In genomic region chr10:132065491-132066105, GRCh38 we compare ENCODE assay signal across 8 cellular contexts. TPM values are rescaled to one million over a fixed set of nuclear protein-coding genes. Genes with fewer than 3 reads are reported as not detected.
DNase-seq lines count a peak whose midpoint lies in the region; ATAC-seq, FAIRE-seq and TF ChIP-seq lines count a peak whose summit lies in the region.

Gene JAKMIP3, plus strand, starts transcription at chr10:132065946. Its CDS starts 38,863 bp downstream, at chr10:132104809.

- in situ Hi-C loops in astrocyte of the cerebellum (cut with HindIII; ENCODE audit: low sequenced_read_pairs): no loop called here

- no peaks in the 10 kb centered on the region for H3K36me3 ChIP-seq in right atrium auricular region

- no peak for TF ChIP-seq EP300 in A549 (IDR thresholded peaks at IDR 0.05)

- H3K4me3 ChIP-seq in A549 (peak within 1 kb of the TSS; percentile 51), astrocyte of the cerebellum (ENCODE audit: low read depth, low read length) (peak within 1 kb of the TSS; percentile 41), right atrium auricular region (peak within 1 kb of the TSS; percentile 27 to 56)

- no peaks in the 10 kb centered on the region for H3K27me3 ChIP-seq in right atrium auricular region

- H3K4me2 ChIP-seq in A549: peak within 1 kb of the TSS; percentile 92

- POLR2A ChIA-PET in A549 (lab: Yijun Ruan, JAX): interaction anchor here (0.9 to 1.3 kb wide), 4 partner anchors 18 to 1956 kb away, joined by 3 to 7 read pairs (median 4); partner anchors contain the start of gene PPP2R2D

- H3K4me1 ChIP-seq in A549 (peaks cover 22% of the 10 kb centered on the region), right atrium auricular region (peaks cover 0 to 19% of the 10 kb centered on the region in 2 donors)

- CTCF ChIA-PET in A549 (lab: Yijun Ruan, JAX): interaction anchor here (0.9 to 1.4 kb wide), 2 partner anchors 76 to 180 kb away, joined by 3 to 7 read pairs; no protein-coding TSS in a partner anchor

- H3K27ac ChIP-seq in A549 (peak within 1 kb of the TSS; percentile 92 to 94), right atrium auricular region (peak within 1 kb of the TSS; percentile 66 to 70)

- TF ChIP-seq POLR2A in A549 (IDR thresholded peaks at IDR 0.05; ENCODE audit: low read length): peak; percentile 30; the same call in 1 of the 2 replicates

- DNase-seq in A549 (ENCODE audit: low read depth in 1 of 2, low spot score in 1 of 2) (peak; percentile 82 to 83), HS-5 (ENCODE audit: low read depth) (peak; percentile 57), astrocyte of the cerebellum (ENCODE audit: low read depth) (peak; percentile 79), right atrium auricular region (ENCODE audit: low spot score) (peak; percentile 76), pons (ENCODE audit: low spot score) (peak; percentile 88)

- no peaks in the 10 kb centered on the region for H3K9me3 ChIP-seq in A549
- H3K9me3 ChIP-seq in right atrium auricular region: no peaks in the 10 kb centered on the region

- ATAC-seq in A549 (peak; percentile 87 to 89), GM21723 (IDR thresholded peaks at IDR 0.05; ENCODE audit: unreplicated experiment) (no peak), HG02852 (IDR thresholded peaks at IDR 0.05; ENCODE audit: unreplicated experiment) (no peak), GM18502 (IDR thresholded peaks at IDR 0.05; ENCODE audit: poor library complexity, unreplicated experiment) (no peak)

- 5% methylated on average over 33 of the region's 35 CpGs for WGBS in A549 (ENCODE audit: missing lambda C conversion rate)

- no peak for FAIRE-seq in A549 (lab: Jason Lieb, UNC)

- no peak for TF ChIP-seq RAD21 in A549 (conservative IDR thresholded peaks at IDR 0.05 in 1 of 2, IDR thresholded peaks at IDR 0.05 in 1 of 2)

- TF ChIP-seq CTCF in A549 (IDR thresholded peaks at IDR 0.05) (no peak), astrocyte of the cerebellum (IDR thresholded peaks at IDR 0.05; ENCODE audit: low read depth, low read length, missing control alignments) (no peak), right atrium auricular region (IDR thresholded peaks at IDR 0.05) (no peak)

TF ChIP-seq in A549, 52 proteins besides CTCF, POLR2A, EP300 and RAD21:
- TF ChIP-seq JUN (IDR thresholded peaks at IDR 0.05) (0 out of 5 replicates have a peak, but pooled peaks of 1 of the 2 experiments have one; percentile 42), FOSL2 (IDR thresholded peaks at IDR 0.05) (no peak), FOSL2 (CRISPR knock-in tag; IDR thresholded peaks at IDR 0.05) (peak; percentile 82), NFE2L2 (conservative IDR thresholded peaks at IDR 0.05; ENCODE audit: low read length) (peak; percentile 79), BCL3 (IDR thresholded peaks at IDR 0.05) (no peak), MAX (IDR thresholded peaks at IDR 0.05) (0 out of 2 replicates have a peak, but pooled peaks have one; percentile 14), KDM5A (IDR thresholded peaks at IDR 0.05) (no peak), CEBPB (IDR thresholded peaks at IDR 0.05) (peak in 1 of 2 experiments; percentile 69; a peak in 2 of 4 replicates), MAFK (IDR thresholded peaks at IDR 0.05; ENCODE audit: partially characterized antibody) (peak; percentile 96)

RNA-seq across cellular contexts. Expression of gene JAKMIP3, which starts in this region (rescaled TPM):
- polyA plus RNA-seq in A549 (2011; rRNA removed): 3.1 and 4.1 TPM in 2 replicates
- 2.6 and 2.9 TPM in 2 replicates for polyA plus RNA-seq in A549 (2012; cell fraction: cytosol; rRNA removed)
- polyA plus RNA-seq in A549 (2012; cell fraction: nucleus; rRNA removed): 9.5 and 11.1 TPM in 2 replicates
- polyA plus RNA-seq in A549 (2017; fragmentation: RNase III; extraction: RNeasy Plus Mini Kit Qiagen cat#74134 plus additional on column Dnase treatment): 3.1 to 4.1 TPM (median 3.8 TPM) in 3 replicates
- 1.2 and 1.7 TPM in 2 replicates for polyA minus RNA-seq in A549 (2011; rRNA and poly(A)+ RNA removed)
- total RNA-seq in right atrium auricular region: under 1 TPM; 0.20 to 0.44 TPM

Comparison
In these comparisons a context has a peak if more than half of its experiments do, and no peak if none do; other contexts are left out.
1. Peak in DNase-seq, H3K4me3 ChIP-seq and H3K27ac ChIP-seq in right atrium auricular region; RNA of the gene not detected or under 1 TPM.
2. ATAC-seq: peak in A549 (2 of 2); none in GM21723 (single experiment), HG02852 (single experiment) and GM18502 (single experiment).
3. Peak in every context shown above with its lines, with median percentiles within 50 percentile points of each other: DNase-seq and H3K4me3 ChIP-seq.